1 cellular context compared by ENCODE assay signal in genomic region chr15:74653426-74654082, GRCh38.
TF ChIP-seq lines count a peak whose summit lies in the region.

No MANE protein-coding gene starts in this region.

TF ChIP-seq in HCT116, 20 proteins besides CTCF, POLR2A, EP300 and RAD21 (continued from another document):
- no peak for TF ChIP-seq SP1 (IDR thresholded peaks at IDR 0.05; ENCODE audit: low read depth)
